In the genomic region with DNA sequence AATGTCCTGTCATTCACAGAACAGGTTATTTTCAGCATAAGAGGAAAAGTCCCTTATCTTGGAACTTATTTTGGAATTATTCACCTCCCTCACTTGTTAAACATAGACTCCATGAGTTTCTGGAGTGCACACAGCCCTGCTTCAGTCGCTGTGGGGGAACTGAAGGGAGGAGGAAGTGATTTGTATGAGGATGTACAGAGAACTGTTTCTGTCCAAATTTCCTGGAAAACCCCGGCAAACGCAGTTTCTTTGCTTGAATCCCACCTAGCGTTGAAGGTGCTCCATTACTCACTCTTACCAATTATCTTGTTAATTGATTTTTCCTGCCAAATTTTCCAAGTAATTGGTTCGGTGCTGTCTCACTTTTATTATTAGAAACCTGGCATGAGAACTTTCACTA, we compare ENCODE assay signal across 20 cellular contexts.
"Had no signal": no experiment of that assay in that cellular context is flagged by ENCODE, and none has a peak within 500 bp of the region (broad histone marks: within the 10 kb centered on the region; RNA-seq: fewer than 3 reads in every experiment).

No MANE protein-coding gene starts in this region.

- FAIRE-seq: endothelial cell of umbilical vein, urothelium cell line had no signal

- H3K4me3 ChIP-seq: left ventricle myocardium inferior, thyroid gland had no signal

- H3K27ac ChIP-seq: brain microvascular endothelial cell, foreskin keratinocyte, left ventricle myocardium inferior, neutrophil, parathyroid adenoma, thyroid gland had no signal

- H3K36me3 ChIP-seq: brain microvascular endothelial cell, left ventricle myocardium inferior, neutrophil, thyroid gland had no signal

- H3K27me3 ChIP-seq: brain microvascular endothelial cell, foreskin keratinocyte, neutrophil, thyroid gland had no signal

- DNase-seq: activated CD4-positive, alpha-beta T cell treated with anti-CD3 and anti-CD28 coated beads, Interleukin-2, amount 10 ng/mL, durations not matched to agents 24 days and 14 days; activated CD8-positive, alpha-beta memory T cell treated with anti-CD3 and anti-CD28 coated beads for 24 hours; activated gamma-delta T cell treated with Interleukin-2 at 50 U/mL for 16 hours; activated naive CD8-positive, alpha-beta T cell treated with anti-CD3 and anti-CD28 coated beads, Interleukin-2, amount 10 ng/mL, durations not matched to agents 7 days and 5 days; brain microvascular endothelial cell; cortex of kidney; effector CD8-positive, alpha-beta T cell; foreskin keratinocyte; glutamatergic neuron; hypothalamus; kidney; left ventricle myocardium inferior; natural killer cell; stimulated activated CD4-positive, alpha-beta T cell treated with anti-CD3 and anti-CD28 coated beads, Interleukin-1b, Interleukin-23, amount 100 ng/mL, for 48 hours; T-helper 9 cell; thyroid gland had no signal

- H3K4me1 ChIP-seq: foreskin keratinocyte, left ventricle myocardium inferior, parathyroid adenoma, thyroid gland had no signal

- H3K9me3 ChIP-seq: left ventricle myocardium inferior, neutrophil, thyroid gland had no signal
